14 cellular contexts compared by ENCODE assay signal in genomic region chr2:171741189-171741588, GRCh38. TPM values are rescaled to one million over a fixed set of nuclear protein-coding genes. Genes with fewer than 3 reads are reported as not detected.
DNase-seq lines count a peak whose midpoint lies in the region; ATAC-seq, FAIRE-seq and TF ChIP-seq lines count a peak whose summit lies in the region.
"Had no signal": no experiment of that assay in that cellular context is flagged by ENCODE, and none has a peak within 500 bp of the region (broad histone marks: within the 10 kb centered on the region; RNA-seq: fewer than 3 reads in every experiment).

No MANE protein-coding gene starts in this region.

- no peak overlapping the region for H3K27ac ChIP-seq in spleen

- TF ChIP-seq POLR2A in GM12892 (IDR thresholded peaks at IDR 0.05; ENCODE audit: low read depth, low read length) (no peak), spleen (IDR thresholded peaks at IDR 0.05) (no peak)

- in situ Hi-C loops in KBM-7 (cut with MboI; ENCODE audit: low pct_unique_long_range_greater_than_20kb, low sequenced_read_pairs), result no loop called here

- ATAC-seq in GM19397 (IDR thresholded peaks at IDR 0.05; ENCODE audit: unreplicated experiment) (peak; percentile 63), HG02973 (IDR thresholded peaks at IDR 0.05; ENCODE audit: unreplicated experiment) (no peak), HG02852 (IDR thresholded peaks at IDR 0.05; ENCODE audit: unreplicated experiment) (no peak)

- peak; percentile 90 for FAIRE-seq in GM12892 (lab: Jason Lieb, UNC)

- H3K4me1 ChIP-seq in spleen, result peaks cover 0 to 24% (median 0%) of the 10 kb centered on the region in 6 donors

- DNase-seq in GM12892 (ENCODE audit: insufficient read length) (no peak), KBM-7 (peak; percentile 5), fibroblast of pulmonary artery (ENCODE audit: low read depth) (peak; percentile 16), H4 (ENCODE audit: low spot score) (no peak), spleen (no peak)
- DNase-seq: activated CD4-positive, alpha-beta T cell treated with anti-CD3 and anti-CD28 coated beads, Interleukin-2, amount 50 U/mL, for 1 hour; activated naive CD4-positive, alpha-beta T cell treated with anti-CD3 and anti-CD28 coated beads, Interleukin-2, amount 50 U/mL, for 16 hours; effector CD4-positive, alpha-beta T cell; glutamatergic neuron; stimulated activated naive CD4-positive, alpha-beta T cell treated with Interleukin-2 at 50 U/mL for 16 hours had no signal

- H3K4me3 ChIP-seq in fibroblast of pulmonary artery (replicated peaks; ENCODE audit: low read depth, low read length) (no peak overlapping the region), spleen (no peak overlapping the region)
- H3K4me3 ChIP-seq: lung had no signal

- TF ChIP-seq CTCF in fibroblast of pulmonary artery (IDR thresholded peaks at IDR 0.05; ENCODE audit: low read length, missing control alignments), result no peak
- no peak for TF ChIP-seq CTCF in spleen (IDR thresholded peaks at IDR 0.05 in 8 of 11, conservative IDR thresholded peaks at IDR 0.05 in 3 of 11)

- H3K9me3 ChIP-seq in spleen, result no peaks in the 10 kb centered on the region

- peaks cover 0 to 100% (median 44%) of the 10 kb centered on the region in 6 donors for H3K36me3 ChIP-seq in spleen

- intact Hi-C loops in spleen (cut with DNase I; ENCODE audit: low total_unique reads), result no loop called here

- WGBS in spleen, 5 donors, result 47 to 66% (median 61%) methylated on average over 2 of the region's 2 CpGs

- H3K27me3 ChIP-seq in spleen (replicated peaks in 1 of 7), result no peaks in the 10 kb centered on the region

RNA-seq across cellular contexts. Expression of gene DYNC1I2, which starts 53.9 kb away (rescaled TPM):
- polyA plus RNA-seq in GM12892 (2012; ENCODE audit: missing spikeins), result 61.9 TPM
- total RNA-seq in H4 (2014; rRNA removed; shearing (Covaris generic)), result 65.9 and 72.6 TPM in 2 replicates
- total RNA-seq in spleen, result 10 to 100 TPM; 51.7 to 86.0 (median 70.4) TPM
- 10 to 100 TPM; 37.8 to 43.1 (median 38.3) TPM for polyA plus RNA-seq in spleen

Comparison
In these comparisons a context has a peak if more than half of its experiments do, and no peak if none do; other contexts are left out.
1. DNase-seq: peak in KBM-7 (single experiment) and fibroblast of pulmonary artery (single experiment); none in GM12892 (single experiment), H4 (single experiment) and spleen (single experiment).